In the genomic region with DNA sequence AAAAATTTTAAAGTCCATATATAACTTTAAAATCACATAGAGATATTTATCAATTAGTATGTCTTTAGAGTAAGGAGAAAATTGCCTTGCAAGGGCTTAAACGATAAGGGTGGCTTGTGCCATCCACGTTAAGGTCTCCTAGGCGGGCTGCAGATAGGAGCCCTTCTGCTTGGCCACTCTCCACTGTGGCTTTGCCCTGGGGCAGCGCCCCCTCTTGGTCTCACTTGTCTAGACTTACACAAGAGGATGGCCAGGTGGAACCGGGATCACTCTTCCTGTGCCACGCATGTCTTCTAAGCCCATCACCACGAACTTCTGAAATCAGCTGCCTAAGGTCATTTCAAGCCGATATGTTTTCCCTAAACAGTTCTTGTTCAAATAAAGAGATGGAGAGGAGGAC, we compare ENCODE assay signal across 9 cellular contexts. TPM values are rescaled to one million over a fixed set of nuclear protein-coding genes. Genes with fewer than 3 reads are reported as not detected.
DNase-seq lines count a peak whose midpoint lies in the region; ATAC-seq and TF ChIP-seq lines count a peak whose summit lies in the region.
"Had no signal": no experiment of that assay in that cellular context is flagged by ENCODE, and none has a peak within 500 bp of the region (broad histone marks: within the 10 kb centered on the region; RNA-seq: fewer than 3 reads in every experiment).

No MANE protein-coding gene starts in this region.

- H3K27me3 Mint-ChIP-seq in activated naive CD8-positive, alpha-beta T cell treated with anti-CD3 and anti-CD28 coated beads, Interleukin-2, amount 50 U/mL, for 24 hours: no peaks in the 10 kb centered on the region
- no peaks in the 10 kb centered on the region for H3K27me3 Mint-ChIP-seq in neural crest cell (ENCODE audit: low read depth)

- in situ Hi-C loops in KBM-7 (cut with MboI; ENCODE audit: low pct_unique_long_range_greater_than_20kb, low sequenced_read_pairs): no loop called here

- H3K27ac Mint-ChIP-seq in activated naive CD8-positive, alpha-beta T cell treated with anti-CD3 and anti-CD28 coated beads, Interleukin-2, amount 50 U/mL, for 24 hours: peak overlapping the region; percentile 37
- H3K27ac Mint-ChIP-seq in neural crest cell (ENCODE audit: unreplicated experiment): no peak overlapping the region

- DNase-seq in NCI-H345 (lab: John Stamatoyannopoulos, UW): peak; percentile 10
- no peak for DNase-seq in NCI-H345 treated with DMSO at 0.1 percent for 48 hours (lab: John Stamatoyannopoulos, UW; ENCODE audit: unreplicated experiment)
- DNase-seq in KBM-7: peak; percentile 58
- peak; percentile 58 for DNase-seq in activated naive CD8-positive, alpha-beta T cell treated with anti-CD3 and anti-CD28 coated beads, Interleukin-2, amount 50 U/mL, for 24 hours
- DNase-seq in neural crest cell (ENCODE audit: low read depth, low spot score): peak; percentile 48
- DNase-seq in DMS79 (lab: John Stamatoyannopoulos, UW): no peak
- DNase-seq: cortex of kidney had no signal

- TF ChIP-seq CTCF in neural crest cell (conservative IDR thresholded peaks at IDR 0.05): peak; percentile 50

- H3K9me3 Mint-ChIP-seq in activated naive CD8-positive, alpha-beta T cell treated with anti-CD3 and anti-CD28 coated beads, Interleukin-2, amount 50 U/mL, for 24 hours: no peaks in the 10 kb centered on the region
- H3K9me3 Mint-ChIP-seq in neural crest cell: no peaks in the 10 kb centered on the region

- peaks cover 28% of the 10 kb centered on the region for H3K4me1 Mint-ChIP-seq in activated naive CD8-positive, alpha-beta T cell treated with anti-CD3 and anti-CD28 coated beads, Interleukin-2, amount 50 U/mL, for 24 hours
- peaks cover 12% of the 10 kb centered on the region for H3K4me1 Mint-ChIP-seq in neural crest cell

- ATAC-seq in activated naive CD8-positive, alpha-beta T cell treated with anti-CD3 and anti-CD28 coated beads, Interleukin-2, amount 50 U/mL, for 24 hours: no peak
- ATAC-seq in GM21381 (IDR thresholded peaks at IDR 0.05; ENCODE audit: unreplicated experiment): no peak
- no peak for ATAC-seq in HG03469 (IDR thresholded peaks at IDR 0.05; ENCODE audit: unreplicated experiment)

- peaks cover 24% of the 10 kb centered on the region for H3K36me3 Mint-ChIP-seq in activated naive CD8-positive, alpha-beta T cell treated with anti-CD3 and anti-CD28 coated beads, Interleukin-2, amount 50 U/mL, for 24 hours (ENCODE audit: low read depth)
- peaks cover 5% of the 10 kb centered on the region for H3K36me3 Mint-ChIP-seq in neural crest cell (ENCODE audit: low read depth)

- no peak overlapping the region for H3K4me3 Mint-ChIP-seq in activated naive CD8-positive, alpha-beta T cell treated with anti-CD3 and anti-CD28 coated beads, Interleukin-2, amount 50 U/mL, for 24 hours
- peak overlapping the region; percentile 17 for H3K4me3 Mint-ChIP-seq in neural crest cell

RNA-seq across cellular contexts. Expression of gene FPGS, which starts 2.9 kb away (rescaled TPM):
- total RNA-seq in neural crest cell: 64.6 and 69.9 TPM in 2 replicates

RNA-seq across cellular contexts. Expression of gene CDK9, which starts 19.8 kb away (rescaled TPM):
- 77.0 and 84.8 TPM in 2 replicates for total RNA-seq in neural crest cell

RNA-seq across cellular contexts. Expression of gene SH2D3C, which starts 27.2 kb away (rescaled TPM):
- total RNA-seq in neural crest cell: 6.0 and 7.2 TPM in 2 replicates

RNA-seq across cellular contexts. Expression of gene ENG, which starts 48.8 kb away (rescaled TPM):
- total RNA-seq in neural crest cell: 2.6 and 3.3 TPM in 2 replicates

Comparison
In these comparisons a context has a peak if more than half of its experiments do, and no peak if none do; other contexts are left out.
1. DNase-seq: peak in NCI-H345 (single experiment), KBM-7 (single experiment), activated naive CD8-positive, alpha-beta T cell treated with anti-CD3 and anti-CD28 coated beads, Interleukin-2, amount 50 U/mL, for 24 hours (single experiment) and neural crest cell (single experiment); none in NCI-H345 treated with DMSO at 0.1 percent for 48 hours (single experiment) and DMS79 (single experiment).